In the genomic region with DNA sequence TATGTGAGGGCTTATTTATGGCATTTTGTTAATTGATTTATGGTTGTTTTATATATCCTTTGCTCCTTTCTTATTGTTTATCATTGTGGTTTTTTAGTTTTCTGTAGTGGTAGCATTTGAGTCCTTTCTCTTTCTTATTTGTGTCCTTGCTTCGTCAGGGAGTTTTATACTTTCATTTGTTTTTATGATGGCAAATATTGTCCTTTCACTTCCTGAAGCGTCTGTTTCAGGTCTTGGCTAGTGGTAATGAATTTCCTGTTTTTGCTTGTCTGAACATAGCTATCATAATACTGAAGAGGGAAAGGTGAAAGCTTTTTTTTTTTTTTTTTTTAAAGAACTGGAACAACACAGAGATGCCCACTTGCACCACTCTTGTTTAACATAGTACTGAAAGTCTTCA, we compare ENCODE assay signal across 16 cellular contexts.
A peak's percentile ranks its signal among the peaks of the same experiment; 100 is the strongest.
DNase-seq lines count a peak whose midpoint lies in the region; ATAC-seq and TF ChIP-seq lines count a peak whose summit lies in the region.
"Had no signal": no experiment of that assay in that cellular context is flagged by ENCODE, and none has a peak within 500 bp of the region (broad histone marks: within the 10 kb centered on the region; RNA-seq: fewer than 3 reads in every experiment).

No MANE protein-coding gene starts in this region.

- H3K4me1 ChIP-seq in BLaER1 (peaks cover 9% of the 10 kb centered on the region), MM.1S (ENCODE audit: low read length) (0 out of 2 replicates have a peak, but pooled peaks cover 3% of the 10 kb centered on the region)
- H3K4me1 ChIP-seq: breast epithelium, Peyer's patch, upper lobe of right lung had no signal

- peak overlapping the region; percentile 37 for H3K4me2 ChIP-seq in BLaER1
- H3K4me2 ChIP-seq in MM.1S (ENCODE audit: low read depth, low read length) = peak overlapping the region; percentile 6; the same call in 1 of the 2 replicates

- no peak overlapping the region for H2AFZ ChIP-seq in MM.1S (ENCODE audit: low read length)

- H3F3A ChIP-seq in MM.1S (ENCODE audit: insufficient read depth, low read length) = no peaks in the 10 kb centered on the region

- H3K4me1 Mint-ChIP-seq in endothelial cell (ENCODE audit: unreplicated experiment) = peaks cover 8% of the 10 kb centered on the region
- H3K4me1 Mint-ChIP-seq: activated naive CD8-positive, alpha-beta T cell treated with anti-CD3 and anti-CD28 coated beads for 36 hours had no signal

- H3K36me3 Mint-ChIP-seq in endothelial cell (ENCODE audit: low read depth, unreplicated experiment) = no peaks in the 10 kb centered on the region
- H3K36me3 Mint-ChIP-seq: activated naive CD8-positive, alpha-beta T cell treated with anti-CD3 and anti-CD28 coated beads for 36 hours had no signal

- H3K27me3 ChIP-seq in BLaER1 (no peaks in the 10 kb centered on the region), MM.1S (replicated peaks; ENCODE audit: insufficient read depth, low read length) (peaks cover 32% of the 10 kb centered on the region)
- H3K27me3 ChIP-seq: breast epithelium, Peyer's patch, upper lobe of right lung had no signal

- no peak overlapping the region for H3K9ac ChIP-seq in BLaER1
- no peak overlapping the region for H3K9ac ChIP-seq in MM.1S (ENCODE audit: low read length)

- TF ChIP-seq CTCF in MM.1S (IDR thresholded peaks at IDR 0.05; ENCODE audit: low read length) = no peak
- no peak for TF ChIP-seq CTCF in endothelial cell (IDR thresholded peaks at IDR 0.05; ENCODE audit: unreplicated experiment)

- H3K9me3 ChIP-seq in BLaER1 (peaks cover 18% of the 10 kb centered on the region), MM.1S (replicated peaks; ENCODE audit: insufficient read depth, low read length) (0 out of 2 replicates have a peak, but pooled peaks cover 3% of the 10 kb centered on the region)
- H3K9me3 ChIP-seq: Peyer's patch, upper lobe of right lung had no signal

- H4K20me1 ChIP-seq in BLaER1 (no peaks in the 10 kb centered on the region), MM.1S (ENCODE audit: insufficient read depth, low read length) (0 out of 2 replicates have a peak, but pooled peaks cover 3% of the 10 kb centered on the region)

- no peaks in the 10 kb centered on the region for H3K79me2 ChIP-seq in MM.1S (ENCODE audit: low read length)

- no peaks in the 10 kb centered on the region for H3K9me3 Mint-ChIP-seq in endothelial cell (ENCODE audit: unreplicated experiment)

- H3K27ac ChIP-seq in BLaER1 (no peak overlapping the region), MM.1S (ENCODE audit: low read length) (no peak overlapping the region)
- H3K27ac ChIP-seq: breast epithelium, Peyer's patch, upper lobe of right lung had no signal

- DNase-seq in MM.1S = peak; percentile 77
- no peak for DNase-seq in activated T-cell treated with anti-CD3 and anti-CD28 coated beads, Interleukin-2, amount 50 U/mL, for 1 hour
- no peak for DNase-seq in endothelial cell (ENCODE audit: low spot score)
- DNase-seq in GM03348 (ENCODE audit: low spot score) = no peak
- no peak for DNase-seq in RKO (ENCODE audit: low spot score)
- DNase-seq: activated naive CD8-positive, alpha-beta T cell treated with anti-CD3 and anti-CD28 coated beads for 36 hours; CD4-positive, alpha-beta T cell; Peyer's patch; stimulated activated naive CD4-positive, alpha-beta T cell; upper lobe of right lung had no signal

- H3K4me3 ChIP-seq in BLaER1 = no peak overlapping the region
- H3K4me3 ChIP-seq in MM.1S (ENCODE audit: low read length) = no peak overlapping the region
- H3K4me3 ChIP-seq: breast epithelium, Peyer's patch, upper lobe of right lung had no signal

- H3K36me3 ChIP-seq in BLaER1 (no peaks in the 10 kb centered on the region), MM.1S (replicated peaks; ENCODE audit: insufficient read depth, low read length) (no peaks in the 10 kb centered on the region)
- H3K36me3 ChIP-seq: breast epithelium, Peyer's patch, upper lobe of right lung had no signal

- peak; percentile 93 for ATAC-seq in GM18868 (IDR thresholded peaks at IDR 0.05; ENCODE audit: unreplicated experiment)
- ATAC-seq in HG02885 (IDR thresholded peaks at IDR 0.05; ENCODE audit: poor library complexity, unreplicated experiment) = peak; percentile 74
- ATAC-seq: natural killer cell treated with Interleukin-12 subunit alpha and Interleukin-12 subunit beta and Interleukin-15 and Interleukin-18, amount 100 ng/mL, for 72 hours; SK-N-SH treated with all-trans-retinoic acid at 6 μM for 48 hours; upper lobe of right lung had no signal

- no peak overlapping the region for H3K4me3 Mint-ChIP-seq in endothelial cell (ENCODE audit: unreplicated experiment)
- H3K4me3 Mint-ChIP-seq: activated naive CD8-positive, alpha-beta T cell treated with anti-CD3 and anti-CD28 coated beads for 36 hours; CD4-positive, alpha-beta T cell; natural killer cell treated with Interleukin-12 subunit alpha and Interleukin-12 subunit beta and Interleukin-15 and Interleukin-18, amount 100 ng/mL, for 72 hours had no signal

- H3K27me3 Mint-ChIP-seq in endothelial cell (ENCODE audit: unreplicated experiment) = no peaks in the 10 kb centered on the region
- H3K27me3 Mint-ChIP-seq: activated naive CD8-positive, alpha-beta T cell treated with anti-CD3 and anti-CD28 coated beads for 36 hours; CD4-positive, alpha-beta T cell; natural killer cell treated with Interleukin-12 subunit alpha and Interleukin-12 subunit beta and Interleukin-15 and Interleukin-18, amount 100 ng/mL, for 72 hours had no signal

- no peak overlapping the region for H3K27ac Mint-ChIP-seq in endothelial cell (ENCODE audit: unreplicated experiment)
- H3K27ac Mint-ChIP-seq: activated naive CD8-positive, alpha-beta T cell treated with anti-CD3 and anti-CD28 coated beads for 36 hours; CD4-positive, alpha-beta T cell; natural killer cell treated with Interleukin-12 subunit alpha and Interleukin-12 subunit beta and Interleukin-15 and Interleukin-18, amount 100 ng/mL, for 72 hours had no signal

- H3K9me2 ChIP-seq in MM.1S (replicated peaks; ENCODE audit: insufficient read depth, low read length) = no peaks in the 10 kb centered on the region
